Comparison of ENCODE assay signal across 8 cellular contexts in the genomic region with DNA sequence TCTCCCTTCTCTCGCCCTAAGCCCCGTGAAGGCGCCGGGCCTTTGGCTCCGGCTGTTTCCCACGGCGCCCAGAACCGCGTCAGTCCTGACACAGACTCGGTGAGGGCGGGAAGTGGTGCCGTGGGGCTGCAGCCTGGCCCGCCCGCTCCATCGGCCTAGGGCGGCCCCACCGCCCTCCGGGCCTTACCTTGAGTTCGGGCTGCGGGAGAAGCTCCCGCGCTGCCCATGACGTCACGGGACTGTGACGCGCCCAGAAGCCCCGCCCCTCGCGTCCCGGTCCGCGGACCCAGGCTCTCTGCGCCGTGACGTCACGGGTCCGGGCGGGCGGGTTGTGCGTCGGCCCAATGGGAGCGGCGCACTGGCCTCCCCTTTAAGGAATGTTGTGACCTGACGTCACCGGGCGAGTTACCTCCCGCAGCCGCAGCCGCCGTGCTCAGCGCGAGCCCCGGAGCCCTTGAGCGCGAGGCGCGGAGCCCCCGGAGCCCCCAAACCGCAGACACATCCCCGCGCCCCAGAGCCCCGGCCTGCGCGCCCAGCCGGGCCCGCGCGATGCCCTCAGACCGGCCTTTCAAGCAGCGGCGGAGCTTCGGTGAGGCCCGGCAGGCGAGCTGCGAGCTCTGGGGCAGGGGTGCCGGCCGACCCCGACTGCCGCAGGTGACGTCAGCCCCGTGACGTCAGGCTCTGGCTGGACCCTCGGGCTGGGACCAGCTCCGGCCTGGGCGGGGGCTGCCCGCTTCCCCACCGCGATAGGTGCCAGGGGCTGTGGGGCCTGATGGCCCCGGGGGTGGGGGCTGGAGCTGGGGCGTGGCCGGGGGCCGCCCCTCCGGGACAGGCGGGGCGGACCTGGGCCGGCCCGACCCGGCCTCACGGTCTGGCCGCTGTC. TPM values are rescaled to one million over a fixed set of nuclear protein-coding genes. Genes with fewer than 3 reads are reported as not detected.
DNase-seq lines count a peak whose midpoint lies in the region; ATAC-seq and TF ChIP-seq lines count a peak whose summit lies in the region.

A gene (plus strand): TSS at position 399 of the 883 bp plus-strand sequence. CDS start 151 bp downstream, at position 550.

- H3K4me3 ChIP-seq in GM12865 (ENCODE audit: low read depth, low read length) (peak within 1 kb of the TSS; percentile 83), left ventricle myocardium inferior (peak within 1 kb of the TSS; percentile 94), tibial artery (peak within 1 kb of the TSS; percentile 61 to 78)

- no peaks in the 10 kb centered on the region for H3K9me3 ChIP-seq in left ventricle myocardium inferior (replicated peaks)
- H3K9me3 ChIP-seq in tibial artery = no peaks in the 10 kb centered on the region

- TF ChIP-seq CTCF in GM12865 (IDR thresholded peaks at IDR 0.05; ENCODE audit: insufficient read depth, low read depth, low read length, missing control alignments) (no peak), left ventricle myocardium inferior (IDR thresholded peaks at IDR 0.05; ENCODE audit: borderline replicate concordance) (no peak), tibial artery (IDR thresholded peaks at IDR 0.05) (no peak)

- no peaks in the 10 kb centered on the region for H3K36me3 ChIP-seq in left ventricle myocardium inferior
- no peaks in the 10 kb centered on the region for H3K36me3 ChIP-seq in tibial artery

- peak within 1 kb of the TSS; percentile 96 for H3K27ac ChIP-seq in left ventricle myocardium inferior (replicated peaks)
- H3K27ac ChIP-seq in tibial artery = peak within 1 kb of the TSS; percentile 94 to 95

- DNase-seq in GM12865 (ENCODE audit: low read depth) (peak; percentile 90), anterior cingulate cortex (lab: John Stamatoyannopoulos, UW) (peak; percentile 41 to 97 (median 90)), left ventricle myocardium inferior (peak; percentile 96), posterior vena cava (ENCODE audit: low spot score) (peak; percentile 99), tibial artery (peak; percentile 94 to 98), OCI-M1 (lab: John Stamatoyannopoulos, UW) (no peak)

- intact Hi-C loops in T-helper 1 cell treated with Interleukin-12 subunit alpha and Interleukin-12 subunit beta and Interleukin-4 antibody, amounts not matched to agents 30 ng/mL and 1 ng/mL, for 36 hours (cut with micrococcal nuclease) = loop anchor here (1.0 to 2.0 kb wide), 8 partner anchors 20 to 838 kb away; a partner anchor contains a TSS
- intact Hi-C loops in left ventricle myocardium inferior (cut with micrococcal nuclease) = no loop called here
- intact Hi-C loops in posterior vena cava (cut with DNase I) = no loop called here
- intact Hi-C loops in tibial artery (cut with DNase I; ENCODE audit: low total_unique reads) = loop anchor here (5.0 kb wide), 1 partner anchor 149 kb away; no protein-coding TSS in a partner anchor

- H3K4me1 ChIP-seq in left ventricle myocardium inferior = peaks cover 30% of the 10 kb centered on the region
- H3K4me1 ChIP-seq in tibial artery = peaks cover 0 to 16% (median 8%) of the 10 kb centered on the region in 4 donors

- ATAC-seq in HG03457 (IDR thresholded peaks at IDR 0.05; ENCODE audit: unreplicated experiment) = peak; percentile 56

- H3K27me3 ChIP-seq in left ventricle myocardium inferior (ENCODE audit: low read depth) (no peaks in the 10 kb centered on the region), tibial artery (no peaks in the 10 kb centered on the region)

RNA-seq across cellular contexts. Expression of the gene that starts here (rescaled TPM):
- 16.7 and 17.3 TPM in 2 replicates for total RNA-seq in T-helper 1 cell treated with Interleukin-12 subunit alpha and Interleukin-12 subunit beta and Interleukin-4 antibody, amounts not matched to agents 30 ng/mL and 1 ng/mL, for 36 hours
- total RNA-seq in left ventricle myocardium inferior = 110 TPM
- 10 to 100 TPM; 36.1 to 48.1 TPM for total RNA-seq in posterior vena cava

Comparison
In these comparisons a context has a peak if more than half of its experiments do, and no peak if none do; other contexts are left out.
1. intact Hi-C loops: an anchor here in T-helper 1 cell treated with Interleukin-12 subunit alpha and Interleukin-12 subunit beta and Interleukin-4 antibody, amounts not matched to agents 30 ng/mL and 1 ng/mL, for 36 hours (1.0 to 2.0 kb wide) and tibial artery (5.0 kb wide); none called in left ventricle myocardium inferior and posterior vena cava.